ENCODE assay signal across 8 cellular contexts in the genomic region with DNA sequence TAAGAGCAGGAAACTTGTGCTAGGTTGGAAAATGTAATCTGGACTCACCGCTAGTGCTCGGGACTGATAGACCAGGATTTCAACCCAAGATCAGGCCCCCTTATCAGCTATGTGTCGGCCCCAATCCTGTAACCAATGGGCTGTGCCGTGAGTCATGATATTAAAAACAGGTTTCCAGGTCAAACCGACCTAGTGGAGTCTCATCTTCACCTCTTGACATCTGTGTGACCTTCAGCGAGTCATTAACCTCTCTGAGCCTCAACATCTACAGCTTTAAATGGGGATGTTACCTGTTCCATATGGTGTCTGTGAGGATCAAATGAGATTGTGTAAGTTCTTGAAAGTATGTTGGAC. TPM values are rescaled to one million over a fixed set of nuclear protein-coding genes. Genes with fewer than 3 reads are reported as not detected.
DNase-seq lines count a peak whose midpoint lies in the region; ATAC-seq and TF ChIP-seq lines count a peak whose summit lies in the region.

No MANE protein-coding gene starts in this region.

- no TSS peak for BruUV-seq in Panc1 (replicated peaks; lab: Mats Ljungman, UMichigan)

- POLR2A ChIA-PET in AG04449 (lab: Yijun Ruan, JAX), result interaction anchor here (0.7 kb wide), 1 partner anchor 8 kb away, joined by 3 read pairs; no protein-coding TSS in a partner anchor
- POLR2A ChIA-PET in Panc1 (lab: Charles Lee), result no interaction called here

- DNase-seq in AG04449 (ENCODE audit: low read depth, low spot score) (no peak), Panc1 (ENCODE audit: low read depth, low spot score) (no peak), epithelial cell of prostate (ENCODE audit: low read depth, low spot score) (no peak), non-pigmented ciliary epithelial cell (ENCODE audit: low read depth) (peak; percentile 2)

- H3K27me3 ChIP-seq in Panc1 (ENCODE audit: control insufficient read depth, insufficient read depth, low read length), result no peaks in the 10 kb centered on the region

- peak overlapping the region; percentile 98 for H3K4me3 ChIP-seq in AG04449 (ENCODE audit: low read depth, low read length)
- peak overlapping the region; percentile 94 to 99 for H3K4me3 ChIP-seq in Panc1 (ENCODE audit: low read depth in 2 of 2, low read length in 2 of 2)

- CTCF ChIA-PET in AG04449 (lab: Yijun Ruan, JAX) (interaction anchor here (1.2 to 15.9 kb wide), 6 partner anchors 13 to 231 kb away, joined by 3 to 342 read pairs (median 8); no protein-coding TSS in a partner anchor), Panc1 (lab: Charles Lee) (no interaction called here)

- ATAC-seq in GM19372 (IDR thresholded peaks at IDR 0.05; ENCODE audit: low read depth, unreplicated experiment) (peak; percentile 6), Panc1 (peak; percentile 3; the same call in 1 of the 2 replicates), GM21367 (IDR thresholded peaks at IDR 0.05; ENCODE audit: unreplicated experiment) (no peak), HG03196 (IDR thresholded peaks at IDR 0.05; ENCODE audit: unreplicated experiment) (no peak), GM18858 (IDR thresholded peaks at IDR 0.05; ENCODE audit: unreplicated experiment) (no peak)

- peak overlapping the region; percentile 98 for H3K27ac ChIP-seq in Panc1 (ENCODE audit: low read length)
- peak overlapping the region; percentile 82 for H3K27ac ChIP-seq in epithelial cell of prostate

- intact Hi-C loops in Panc1 (cut with micrococcal nuclease; ENCODE audit: unreplicated experiment), result no loop called here

- no peaks in the 10 kb centered on the region for H3K9me3 ChIP-seq in Panc1 (ENCODE audit: control insufficient read depth, insufficient read depth, low read depth, low read length)

- in situ Hi-C loops in Panc1 (cut with HindIII; ENCODE audit: low pct_unique_long_range_greater_than_20kb, low sequenced_read_pairs), result no loop called here

- TF ChIP-seq CTCF in AG04449 (IDR thresholded peaks at IDR 0.05; ENCODE audit: insufficient read depth, low read length, missing control alignments) (no peak), Panc1 (IDR thresholded peaks at IDR 0.05) (no peak)

- peaks cover 19% of the 10 kb centered on the region for H3K36me3 ChIP-seq in Panc1 (ENCODE audit: control insufficient read depth, insufficient read depth, low read length)

- H3K4me1 ChIP-seq in Panc1 (ENCODE audit: control insufficient read depth, insufficient read depth, low read length), result peaks cover 20% of the 10 kb centered on the region

RNA-seq across cellular contexts. Expression of a gene that starts 0.5 kb away (rescaled TPM):
- 58.4 TPM for total RNA-seq in Panc1 (2021; ENCODE audit: unreplicated experiment)
- 39.5 TPM for polyA plus RNA-seq in Panc1 (2012; ENCODE audit: insufficient read length)

RNA-seq across cellular contexts. Expression of a gene that starts 0.7 kb away (rescaled TPM):
- total RNA-seq in Panc1 (2021; ENCODE audit: unreplicated experiment), result 12.4 TPM
- 9.1 TPM for polyA plus RNA-seq in Panc1 (2012; ENCODE audit: insufficient read length)

Comparison
In these comparisons a context has a peak if more than half of its experiments do, and no peak if none do; other contexts are left out.
1. ATAC-seq: peak in GM19372 (single experiment) and Panc1 (single experiment); none in GM21367 (single experiment), HG03196 (single experiment) and GM18858 (single experiment).